ENCODE assay signal across 10 cellular contexts in the genomic region with DNA sequence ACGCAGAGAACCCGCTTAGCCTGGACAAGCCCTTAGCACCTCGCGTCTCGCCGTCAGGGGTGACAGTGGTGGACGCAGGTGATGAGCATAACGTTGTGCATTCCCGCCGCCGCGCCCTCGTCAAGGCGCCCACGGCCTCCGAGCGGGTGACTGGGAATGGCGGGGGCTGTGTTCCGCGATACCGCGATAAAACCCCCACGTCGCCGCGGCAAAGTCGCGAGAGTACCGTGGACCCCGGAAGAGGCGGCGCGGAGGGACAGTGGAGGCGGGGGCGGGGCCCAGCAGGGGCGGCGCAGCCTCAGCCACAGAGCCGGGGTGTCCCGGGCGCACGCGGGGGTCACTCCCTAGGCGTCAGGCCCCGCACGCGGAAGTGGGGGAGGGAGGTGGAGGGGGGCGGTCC. TPM values are rescaled to one million over a fixed set of nuclear protein-coding genes. Genes with fewer than 3 reads are reported as not detected.
DNase-seq lines count a peak whose midpoint lies in the region; ATAC-seq, FAIRE-seq and TF ChIP-seq lines count a peak whose summit lies in the region.
"Had no signal": no experiment of that assay in that cellular context is flagged by ENCODE, and none has a peak within 500 bp of the region (broad histone marks: within the 10 kb centered on the region; RNA-seq: fewer than 3 reads in every experiment).

No MANE protein-coding gene starts in this region.

- no peak for TF ChIP-seq RAD21 in IMR-90 (IDR thresholded peaks at IDR 0.05; ENCODE audit: low read length)

- no peak overlapping the region; the same call in 1 of the 2 replicates for H4K91ac ChIP-seq in IMR-90 (ENCODE audit: insufficient read depth, low read depth, low read length)

- H2BK20ac ChIP-seq in IMR-90 (ENCODE audit: low read depth, low read length): no peak overlapping the region

- peaks cover 5% of the 10 kb centered on the region for H3K9me3 Mint-ChIP-seq in mesothelial cell of epicardium

- H3K4me1 ChIP-seq in IMR-90 (ENCODE audit: control insufficient read depth, insufficient read depth, low read length): no peaks in the 10 kb centered on the region

- no peak for FAIRE-seq in GM12892 (lab: Jason Lieb, UNC)

- H3K4me3 Mint-ChIP-seq in mesothelial cell of epicardium: no peak overlapping the region

- BruUV-seq in IMR-90 (replicated peaks; lab: Mats Ljungman, UMichigan): no TSS peak

- 35% methylated on average over 28 of the region's 47 CpGs; no CpG with 5 or more reads in 1 of the 2 experiments for WGBS in IMR-90 (ENCODE audit: extremely low coverage in 2 of 2, insufficient read length in 1 of 2), 2 experiments

- in situ Hi-C loops in IMR-90 (cut with MboI; ENCODE audit: low sequenced_read_pairs): no loop called here

- dilution Hi-C loops in IMR-90 (cut with HindIII; ENCODE audit: low sequenced_read_pairs, unreplicated experiment): no loop called here

- peaks cover 2% of the 10 kb centered on the region for H3K4me1 Mint-ChIP-seq in mesothelial cell of epicardium

- H2AK9ac ChIP-seq in IMR-90 (replicated peaks; ENCODE audit: low read depth, low read length, poor library complexity): peak overlapping the region; percentile 75

- no peak overlapping the region for H2BK120ac ChIP-seq in IMR-90 (ENCODE audit: low read depth, low read length)

- H3K56ac ChIP-seq in IMR-90 (ENCODE audit: extremely low read depth, insufficient read depth, low read length): no peak overlapping the region

- CTCF ChIA-PET in IMR-90 (lab: Yijun Ruan, JAX): no interaction called here

- H3K9me3 ChIP-seq in IMR-90 (ENCODE audit: control insufficient read depth, insufficient read depth, low read length): peaks cover 9% of the 10 kb centered on the region; the same call in 1 of the 2 replicates

- H3K9me1 ChIP-seq in IMR-90 (ENCODE audit: insufficient read depth, low read length): no peaks in the 10 kb centered on the region

- ATAC-seq in IMR-90 (ENCODE audit: low read depth): peak; percentile 90
- no peak for ATAC-seq in HG02970 (IDR thresholded peaks at IDR 0.05; ENCODE audit: low FRiP score, unreplicated experiment)

- no peak overlapping the region for H3K14ac ChIP-seq in IMR-90 (replicated peaks; ENCODE audit: low read depth, low read length)

- no peak overlapping the region for H3K18ac ChIP-seq in IMR-90 (ENCODE audit: low read depth, low read length)

- peak overlapping the region; percentile 50 for H3K4ac ChIP-seq in IMR-90 (ENCODE audit: low read depth, low read length)

- no peak overlapping the region for H2BK15ac ChIP-seq in IMR-90 (ENCODE audit: low read depth, low read length)

- peak overlapping the region; percentile 40 for H3K4me3 ChIP-seq in IMR-90 (ENCODE audit: insufficient read depth, low read depth, low read length)

- DNase-seq in IMR-90 (no peak), globus pallidus (ENCODE audit: low spot score) (peak; percentile 21), NCI-H1694 treated with DMSO at 0.1 percent for 48 hours (lab: John Stamatoyannopoulos, UW) (no peak), mesothelial cell of epicardium (ENCODE audit: low spot score in 2 of 2, unreplicated experiment in 2 of 2) (no peak), GM12892 (ENCODE audit: insufficient read length) (no peak)
- peak; percentile 41 to 52 for DNase-seq in activated T-helper 1 cell treated with anti-CD3 and anti-CD28 coated beads, Interleukin-2, amount 50 U/mL, for 16 hours (ENCODE audit: low read depth in 1 of 2, low spot score in 1 of 2)
- DNase-seq in stimulated activated CD4-positive, alpha-beta T cell treated with anti-CD3 and anti-CD28 coated beads, Interleukin-15, amount 100 ng/mL, for 24 hours: peak; percentile 73

- H2AK5ac ChIP-seq in IMR-90 (ENCODE audit: low read depth, low read length): no peak overlapping the region; the same call in 1 of the 2 replicates

- H3K23ac ChIP-seq in IMR-90 (ENCODE audit: low read depth, low read length): no peak overlapping the region

- no peak for TF ChIP-seq CTCF in IMR-90 (conservative IDR thresholded peaks at IDR 0.05; ENCODE audit: low read depth, low read length)
- TF ChIP-seq CTCF in mesothelial cell of epicardium (IDR thresholded peaks at IDR 0.05; ENCODE audit: unreplicated experiment): no peak

- peak overlapping the region; percentile 23 for H3K4me2 ChIP-seq in IMR-90 (ENCODE audit: low read depth, low read length)

- no peaks in the 10 kb centered on the region for H3K36me3 ChIP-seq in IMR-90 (ENCODE audit: control insufficient read depth, insufficient read depth, low read length)

- no peak overlapping the region for H2BK5ac ChIP-seq in IMR-90 (ENCODE audit: low read depth, low read length, poor library complexity, severe bottlenecking)

- H2AFZ ChIP-seq in IMR-90 (replicated peaks; ENCODE audit: low read length, poor library complexity): peak overlapping the region; percentile 87

- no peak for TF ChIP-seq POLR2A in IMR-90 (IDR thresholded peaks at IDR 0.05; ENCODE audit: low read depth, low read length)
- no peak for TF ChIP-seq POLR2A in GM12892 (IDR thresholded peaks at IDR 0.05; ENCODE audit: low read depth, low read length)

- H3K27ac ChIP-seq in IMR-90 (ENCODE audit: insufficient read depth, low read length): no peak overlapping the region

- H3K27ac Mint-ChIP-seq in mesothelial cell of epicardium: no peak overlapping the region

- peak overlapping the region; percentile 88 to 92; a peak in 3 of 4 replicates for H4K8ac ChIP-seq in IMR-90 (ENCODE audit: low read depth in 2 of 2, low read length in 2 of 2)

- peaks cover 3% of the 10 kb centered on the region for H3K27me3 Mint-ChIP-seq in mesothelial cell of epicardium (ENCODE audit: low read depth)

- H4K20me1 ChIP-seq in IMR-90 (ENCODE audit: insufficient read depth, low read length): no peaks in the 10 kb centered on the region

- H3K27me3 ChIP-seq in IMR-90 (ENCODE audit: control insufficient read depth, insufficient read depth, low read length): peaks cover 28% of the 10 kb centered on the region

- intact Hi-C loops in IMR-90 (cut with micrococcal nuclease): no loop called here

- H4K5ac ChIP-seq in IMR-90 (ENCODE audit: low read depth, low read length): no peak overlapping the region; the same call in 1 of the 2 replicates

- POLR2A ChIA-PET in IMR-90 (lab: Charles Lee; ENCODE audit: unreplicated experiment): no interaction called here

- no peaks in the 10 kb centered on the region for H3K79me1 ChIP-seq in IMR-90 (ENCODE audit: low read depth in 1 of 2, low read length in 2 of 2)

- H3K9ac ChIP-seq in IMR-90 (ENCODE audit: low read depth, low read length): no peak overlapping the region; the same call in 1 of the 2 replicates

- no peaks in the 10 kb centered on the region for H3K36me3 Mint-ChIP-seq in mesothelial cell of epicardium

TF ChIP-seq in IMR-90, 13 proteins besides CTCF, POLR2A, EP300 and RAD21:
- TF ChIP-seq CHD1 (IDR thresholded peaks at IDR 0.05; ENCODE audit: low read depth, low read length): no peak
- TF ChIP-seq ELK1 (IDR thresholded peaks at IDR 0.05; ENCODE audit: borderline replicate concordance, low read depth, low read length): no peak
- TF ChIP-seq MAFK (IDR thresholded peaks at IDR 0.05; ENCODE audit: low read depth, low read length): no peak
- TF ChIP-seq SMC3 (IDR thresholded peaks at IDR 0.05; ENCODE audit: low read depth, low read length): no peak
- TF ChIP-seq RFX5 (IDR thresholded peaks at IDR 0.05; ENCODE audit: low read depth, low read length): no peak
- no peak for TF ChIP-seq MXI1 (IDR thresholded peaks at IDR 0.05; ENCODE audit: borderline replicate concordance, low read depth, low read length)
- TF ChIP-seq CEBPB (IDR thresholded peaks at IDR 0.05; ENCODE audit: low read depth, low read length): no peak
- no peak for TF ChIP-seq MAZ (IDR thresholded peaks at IDR 0.05; ENCODE audit: borderline replicate concordance, low read depth, low read length)
- no peak for TF ChIP-seq FOS (IDR thresholded peaks at IDR 0.05; ENCODE audit: low read depth, low read length)
- no peak for TF ChIP-seq NFE2L2 (IDR thresholded peaks at IDR 0.05; ENCODE audit: low read depth, low read length)
- TF ChIP-seq RCOR1 (IDR thresholded peaks at IDR 0.05; ENCODE audit: insufficient replicate concordance, low read length): no peak
TF ChIP-seq in IMR-90: peak in this region for 0.

RNA-seq across cellular contexts. Expression of gene ZFYVE28, which starts 53.8 kb away (rescaled TPM):
- total RNA-seq in IMR-90 (2012; rRNA removed) (0.36 and 0.56 TPM in 2 replicates), mesothelial cell of epicardium (0.38 to 0.51 TPM (median 0.45 TPM) in 3 replicates)
- polyA plus RNA-seq in IMR-90 (2012; rRNA removed): 1.2 and 1.4 TPM in 2 replicates
- 0.14 and 0.92 TPM in 2 replicates for polyA plus RNA-seq in IMR-90 (2012; cell fraction: cytosol; rRNA removed)
- polyA plus RNA-seq in IMR-90 (2012; cell fraction: nucleus; rRNA removed; ENCODE audit: low replicate concordance): 2.8 and 3.8 TPM in 2 replicates
- polyA plus RNA-seq in GM12892 (2012; ENCODE audit: missing spikeins): 1.7 TPM

RNA-seq across cellular contexts. Expression of gene CFAP99, which starts 54.1 kb away (rescaled TPM):
- total RNA-seq in IMR-90 (2012; rRNA removed) (not detected in 2 replicates), mesothelial cell of epicardium (0.11 TPM in 1 of 3 replicates, not detected in the others)
- polyA plus RNA-seq in IMR-90 (2012; rRNA removed): not detected in 2 replicates
- not detected in 2 replicates for polyA plus RNA-seq in IMR-90 (2012; cell fraction: cytosol; rRNA removed)
- not detected in 2 replicates for polyA plus RNA-seq in IMR-90 (2012; cell fraction: nucleus; rRNA removed; ENCODE audit: low replicate concordance)
- not detected for polyA plus RNA-seq in GM12892 (2012; ENCODE audit: missing spikeins)
- total RNA-seq: HT1080, subcutaneous adipose tissue had no signal

Comparison
In these comparisons a context has a peak if more than half of its experiments do, and no peak if none do; other contexts are left out.
1. DNase-seq: peak in activated T-helper 1 cell treated with anti-CD3 and anti-CD28 coated beads, Interleukin-2, amount 50 U/mL, for 16 hours (2 of 2), globus pallidus (single experiment) and stimulated activated CD4-positive, alpha-beta T cell treated with anti-CD3 and anti-CD28 coated beads, Interleukin-15, amount 100 ng/mL, for 24 hours (single experiment); none in IMR-90 (single experiment), NCI-H1694 treated with DMSO at 0.1 percent for 48 hours (single experiment), mesothelial cell of epicardium (0 of 2) and GM12892 (single experiment).